In the genomic region with DNA sequence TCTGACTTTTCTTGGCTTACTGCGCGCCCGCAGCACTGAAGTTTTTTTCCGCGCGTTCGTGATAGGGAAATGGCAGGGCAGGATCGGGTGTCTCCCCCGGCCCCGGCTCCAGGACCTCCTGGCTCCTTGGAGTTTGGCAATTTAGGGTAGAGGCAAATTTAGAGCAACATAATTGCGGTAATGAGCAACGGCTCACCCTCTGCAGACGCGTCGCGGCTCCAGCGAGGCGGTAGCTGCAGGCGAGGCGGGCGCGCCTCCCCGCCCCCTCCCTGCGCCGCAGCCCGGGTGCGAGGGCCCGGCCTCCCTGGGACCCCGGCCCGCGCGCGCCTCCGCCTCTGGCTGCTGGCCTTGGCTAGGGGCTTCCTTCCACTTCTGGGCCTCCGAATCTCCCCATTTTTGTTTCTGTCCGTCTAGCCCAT, we compare ENCODE assay signal across 10 cellular contexts. TPM values are rescaled to one million over a fixed set of nuclear protein-coding genes. Genes with fewer than 3 reads are reported as not detected.
A peak's percentile ranks its signal among the peaks of the same experiment; 100 is the strongest.
DNase-seq lines count a peak whose midpoint lies in the region; ATAC-seq, FAIRE-seq and TF ChIP-seq lines count a peak whose summit lies in the region.
"Had no signal": no experiment of that assay in that cellular context is flagged by ENCODE, and none has a peak within 500 bp of the region (broad histone marks: within the 10 kb centered on the region; RNA-seq: fewer than 3 reads in every experiment).

No MANE protein-coding gene starts in this region.

- H2AK5ac ChIP-seq in IMR-90 (ENCODE audit: low read depth, low read length) (no peak overlapping the region), neuronal stem cell (ENCODE audit: low read depth, low read length) (no peak overlapping the region)

- H3K56ac ChIP-seq in IMR-90 (ENCODE audit: extremely low read depth, insufficient read depth, low read length): no peak overlapping the region

- no peak overlapping the region for H3K18ac ChIP-seq in IMR-90 (ENCODE audit: low read depth, low read length)
- H3K18ac ChIP-seq in neuronal stem cell (ENCODE audit: low read length): peak overlapping the region; percentile 68

- FAIRE-seq in endothelial cell of umbilical vein (lab: Jason Lieb, UNC): no peak

- H3K9me1 ChIP-seq in IMR-90 (ENCODE audit: insufficient read depth, low read length) (peaks cover 3% of the 10 kb centered on the region; the same call in 1 of the 2 replicates), endothelial cell of umbilical vein (replicated peaks; ENCODE audit: control insufficient read depth, extremely low read depth, insufficient read depth, low read length) (no peaks in the 10 kb centered on the region)

- H3K9me3 ChIP-seq in BE2C (no peaks in the 10 kb centered on the region), IMR-90 (ENCODE audit: control insufficient read depth, insufficient read depth, low read length) (peaks cover 3% of the 10 kb centered on the region; the same call in 1 of the 2 replicates), endothelial cell of umbilical vein (replicated peaks; ENCODE audit: control insufficient read depth, insufficient read depth, low read length) (no peaks in the 10 kb centered on the region), neuronal stem cell (replicated peaks in 1 of 2; ENCODE audit: control insufficient read depth in 2 of 2, insufficient read depth in 1 of 2, low read depth in 1 of 2, low read length in 2 of 2) (peaks cover 2 to 15% of the 10 kb centered on the region in 2 donors), MM.1S (replicated peaks; ENCODE audit: insufficient read depth, low read length) (no peaks in the 10 kb centered on the region)
- H3K9me3 ChIP-seq: SJSA1 had no signal

- H3K27me3 ChIP-seq in BE2C (peaks cover 100% of the 10 kb centered on the region), IMR-90 (ENCODE audit: control insufficient read depth, insufficient read depth, low read length) (peaks cover 65% of the 10 kb centered on the region), endothelial cell of umbilical vein (ENCODE audit: control insufficient read depth in 2 of 2, insufficient read depth in 2 of 2, low read length in 2 of 2) (peaks cover 65 to 78% of the 10 kb centered on the region in 2 experiments), neuronal stem cell (ENCODE audit: control insufficient read depth in 3 of 3, insufficient read depth in 3 of 3, low read depth in 1 of 3, low read length in 3 of 3) (peaks cover 75 to 100% (median 98%) of the 10 kb centered on the region in 3 experiments), MM.1S (replicated peaks; ENCODE audit: insufficient read depth, low read length) (peaks cover 54% of the 10 kb centered on the region)

- WGBS in IMR-90 (ENCODE audit: extremely low coverage in 2 of 2, insufficient read length in 1 of 2), 2 experiments: 8% methylated on average over 13 of the region's 36 CpGs; no CpG with 5 or more reads in 1 of the 2 experiments
- no CpG with 5 or more reads among the region's 36 CpGs for WGBS in neuronal stem cell (ENCODE audit: extremely low coverage in 2 of 2, insufficient read length in 2 of 2, insufficient replicate concordance in 1 of 2), 2 donors

- in situ Hi-C loops in IMR-90 (cut with MboI; ENCODE audit: low sequenced_read_pairs): loop anchor here (5.0 kb wide), 2 partner anchors 193 to 378 kb away; no protein-coding TSS in a partner anchor

- H3K36me3 ChIP-seq in BE2C (no peaks in the 10 kb centered on the region), IMR-90 (ENCODE audit: control insufficient read depth, insufficient read depth, low read length) (no peaks in the 10 kb centered on the region), endothelial cell of umbilical vein (ENCODE audit: control insufficient read depth in 2 of 2, extremely low read depth in 1 of 2, insufficient read depth in 2 of 2, low read length in 2 of 2) (no peaks in the 10 kb centered on the region), neuronal stem cell (replicated peaks in 1 of 2; ENCODE audit: control insufficient read depth in 2 of 2, insufficient read depth in 2 of 2, low read length in 2 of 2) (no peaks in the 10 kb centered on the region), MM.1S (replicated peaks; ENCODE audit: insufficient read depth, low read length) (no peaks in the 10 kb centered on the region)
- H3K36me3 ChIP-seq: SJSA1 had no signal

- no peaks in the 10 kb centered on the region for H3K4me1 ChIP-seq in BE2C
- no peaks in the 10 kb centered on the region for H3K4me1 ChIP-seq in IMR-90 (ENCODE audit: control insufficient read depth, insufficient read depth, low read length)
- peaks cover 9% of the 10 kb centered on the region for H3K4me1 ChIP-seq in endothelial cell of umbilical vein (ENCODE audit: control insufficient read depth, extremely low read depth, insufficient read depth, low read length)
- peaks cover 5 to 9% of the 10 kb centered on the region in 2 donors for H3K4me1 ChIP-seq in neuronal stem cell (ENCODE audit: control insufficient read depth in 2 of 2, insufficient read depth in 1 of 2, low read depth in 1 of 2, low read length in 2 of 2)
- H3K4me1 ChIP-seq in MM.1S (ENCODE audit: low read length): no peaks in the 10 kb centered on the region

- H3K4me3 ChIP-seq in BE2C (ENCODE audit: low read depth, low read length): peak overlapping the region; percentile 61
- peak overlapping the region; percentile 35 for H3K4me3 ChIP-seq in IMR-90 (ENCODE audit: insufficient read depth, low read depth, low read length)
- no peak overlapping the region for H3K4me3 ChIP-seq in endothelial cell of umbilical vein (replicated peaks in 1 of 3; ENCODE audit: insufficient read depth in 1 of 3, low read depth in 1 of 3, low read length in 3 of 3)
- H3K4me3 ChIP-seq in neuronal stem cell (ENCODE audit: low read length in 2 of 2): peak overlapping the region; percentile 43 to 70
- no peak overlapping the region for H3K4me3 ChIP-seq in MM.1S (ENCODE audit: low read length)
- H3K4me3 ChIP-seq: SJSA1 had no signal

- H3K9me2 ChIP-seq in MM.1S (replicated peaks; ENCODE audit: insufficient read depth, low read length): no peaks in the 10 kb centered on the region

- no peak for TF ChIP-seq RAD21 in IMR-90 (IDR thresholded peaks at IDR 0.05; ENCODE audit: low read length)

- H3K14ac ChIP-seq in IMR-90 (replicated peaks; ENCODE audit: low read depth, low read length): no peak overlapping the region
- H3K14ac ChIP-seq in neuronal stem cell (ENCODE audit: low read length): no peak overlapping the region

- H2BK20ac ChIP-seq in IMR-90 (ENCODE audit: low read depth, low read length): no peak overlapping the region

- H2BK120ac ChIP-seq in IMR-90 (ENCODE audit: low read depth, low read length) (no peak overlapping the region), neuronal stem cell (ENCODE audit: low read depth, low read length) (no peak overlapping the region)

- TF ChIP-seq POLR2A in IMR-90 (IDR thresholded peaks at IDR 0.05; ENCODE audit: low read depth, low read length) (no peak), endothelial cell of umbilical vein (IDR thresholded peaks at IDR 0.05; ENCODE audit: low read depth, low read length) (no peak), GM18505 (IDR thresholded peaks at IDR 0.05; ENCODE audit: borderline replicate concordance, extremely low read depth, insufficient read depth, insufficient read length) (no peak)

- H3K79me2 ChIP-seq in endothelial cell of umbilical vein (ENCODE audit: control insufficient read depth, insufficient read depth, low read length) (no peaks in the 10 kb centered on the region), MM.1S (ENCODE audit: low read length) (no peaks in the 10 kb centered on the region)

- no peak overlapping the region; the same call in 1 of the 2 replicates for H4K5ac ChIP-seq in IMR-90 (ENCODE audit: low read depth, low read length)

- H2BK15ac ChIP-seq in IMR-90 (ENCODE audit: low read depth, low read length) (no peak overlapping the region), neuronal stem cell (ENCODE audit: low read length) (no peak overlapping the region)

- no peak overlapping the region for H3K4ac ChIP-seq in IMR-90 (ENCODE audit: low read depth, low read length)
- H3K4ac ChIP-seq in neuronal stem cell (ENCODE audit: low read length): no peak overlapping the region

- intact Hi-C loops in IMR-90 (cut with micrococcal nuclease): no loop called here
- intact Hi-C loops in endothelial cell of umbilical vein (cut with micrococcal nuclease): loop anchor here (10.0 kb wide), 1 partner anchor 201 kb away; no protein-coding TSS in a partner anchor

- H4K91ac ChIP-seq in IMR-90 (ENCODE audit: insufficient read depth, low read depth, low read length) (no peak overlapping the region), neuronal stem cell (ENCODE audit: low read depth, low read length, poor library complexity) (no peak overlapping the region)

- BruUV-seq in IMR-90 (replicated peaks; lab: Mats Ljungman, UMichigan) (no TSS peak), endothelial cell of umbilical vein (replicated peaks; lab: Mats Ljungman, UMichigan) (no TSS peak)

- H3F3A ChIP-seq in MM.1S (ENCODE audit: insufficient read depth, low read length): no peaks in the 10 kb centered on the region

- H2AK9ac ChIP-seq in IMR-90 (replicated peaks; ENCODE audit: low read depth, low read length, poor library complexity): no peak overlapping the region

- ATAC-seq in IMR-90 (ENCODE audit: low read depth) (no peak), GM21576 (IDR thresholded peaks at IDR 0.05; ENCODE audit: unreplicated experiment) (no peak), GM18505 (IDR thresholded peaks at IDR 0.05; ENCODE audit: unreplicated experiment) (no peak), GM19395 (IDR thresholded peaks at IDR 0.05; ENCODE audit: unreplicated experiment) (no peak)

- no peak for TF ChIP-seq CTCF in BE2C (IDR thresholded peaks at IDR 0.05; ENCODE audit: low read depth, low read length)
- TF ChIP-seq CTCF in IMR-90 (conservative IDR thresholded peaks at IDR 0.05; ENCODE audit: low read depth, low read length): no peak
- no peak for TF ChIP-seq CTCF in endothelial cell of umbilical vein (IDR thresholded peaks at IDR 0.05; ENCODE audit: extremely low read depth in 1 of 2, insufficient read depth in 1 of 2, low read depth in 1 of 2, low read length in 2 of 2)
- TF ChIP-seq CTCF in MM.1S (IDR thresholded peaks at IDR 0.05; ENCODE audit: low read length): no peak

- peaks cover 0 to 7% of the 10 kb centered on the region in 2 experiments; a peak in 1 of 4 replicates for H3K79me1 ChIP-seq in IMR-90 (ENCODE audit: low read depth in 1 of 2, low read length in 2 of 2)
- H3K79me1 ChIP-seq in neuronal stem cell (ENCODE audit: low read depth, low read length): no peaks in the 10 kb centered on the region

- POLR2A ChIA-PET in IMR-90 (lab: Charles Lee; ENCODE audit: unreplicated experiment) (no interaction called here), endothelial cell of umbilical vein (lab: Charles Lee) (no interaction called here)

- H3K27ac ChIP-seq in IMR-90 (ENCODE audit: insufficient read depth, low read length) (no peak overlapping the region), endothelial cell of umbilical vein (ENCODE audit: insufficient read depth, low read depth, low read length) (no peak overlapping the region), neuronal stem cell (replicated peaks; ENCODE audit: low read length) (no peak overlapping the region), MM.1S (ENCODE audit: low read length) (no peak overlapping the region)
- H3K27ac ChIP-seq: SJSA1 had no signal

- H4K8ac ChIP-seq in IMR-90 (ENCODE audit: low read depth in 2 of 2, low read length in 2 of 2) (no peak overlapping the region), neuronal stem cell (ENCODE audit: low read depth, low read length) (no peak overlapping the region)

- no peak overlapping the region for H3K9ac ChIP-seq in IMR-90 (ENCODE audit: low read depth, low read length)
- H3K9ac ChIP-seq in endothelial cell of umbilical vein (replicated peaks; ENCODE audit: extremely low read depth, insufficient read depth, low read length): no peak overlapping the region
- H3K9ac ChIP-seq in neuronal stem cell (ENCODE audit: low read depth, low read length, poor library complexity): no peak overlapping the region
- no peak overlapping the region for H3K9ac ChIP-seq in MM.1S (ENCODE audit: low read length)

- H2AFZ ChIP-seq in IMR-90 (replicated peaks; ENCODE audit: low read length, poor library complexity) (peak overlapping the region; percentile 80), endothelial cell of umbilical vein (ENCODE audit: low read depth, low read length) (no peak overlapping the region), neuronal stem cell (ENCODE audit: low read length) (peak overlapping the region; percentile 94), MM.1S (ENCODE audit: low read length) (no peak overlapping the region)

- peak overlapping the region; percentile 34 for H2BK12ac ChIP-seq in neuronal stem cell (ENCODE audit: low read length)

- H3K23ac ChIP-seq in IMR-90 (ENCODE audit: low read depth, low read length): 0 out of 2 replicates have a peak overlapping the region, but pooled peaks have one; percentile 66
- no peak overlapping the region for H3K23ac ChIP-seq in neuronal stem cell (ENCODE audit: low read depth, low read length, poor library complexity)

- H3K4me2 ChIP-seq in IMR-90 (ENCODE audit: low read depth, low read length): peak overlapping the region; percentile 67
- no peak overlapping the region for H3K4me2 ChIP-seq in endothelial cell of umbilical vein (ENCODE audit: insufficient read depth, low read length)
- peak overlapping the region; percentile 58 for H3K4me2 ChIP-seq in neuronal stem cell (ENCODE audit: insufficient read depth, low read length, poor library complexity, severe bottlenecking)
- no peak overlapping the region for H3K4me2 ChIP-seq in MM.1S (ENCODE audit: low read depth, low read length)

- H4K20me1 ChIP-seq in IMR-90 (ENCODE audit: insufficient read depth, low read length) (peaks cover 4% of the 10 kb centered on the region; the same call in 1 of the 2 replicates), endothelial cell of umbilical vein (replicated peaks; ENCODE audit: control insufficient read depth, extremely low read depth, insufficient read depth, low read length) (no peaks in the 10 kb centered on the region), MM.1S (ENCODE audit: insufficient read depth, low read length) (no peaks in the 10 kb centered on the region)

- DNase-seq in BE2C: no peak
- no peak for DNase-seq in IMR-90
- DNase-seq in endothelial cell of umbilical vein (ENCODE audit: low read depth, low spot score): no peak
- DNase-seq in neuronal stem cell (ENCODE audit: low spot score): no peak
- DNase-seq in MM.1S: no peak
- DNase-seq: activated naive CD4-positive, alpha-beta T cell treated with anti-CD3 and anti-CD28 coated beads, Interleukin-2, amount 50 U/mL, for 16 hours had no signal

- dilution Hi-C loops in IMR-90 (cut with HindIII; ENCODE audit: low sequenced_read_pairs, unreplicated experiment): no loop called here
- dilution Hi-C loops in endothelial cell of umbilical vein (cut with MboI; ENCODE audit: extremely low pct_ligation_motif_present, low sequenced_read_pairs): no loop called here

- H2BK5ac ChIP-seq in IMR-90 (ENCODE audit: low read depth, low read length, poor library complexity, severe bottlenecking): no peak overlapping the region
- H2BK5ac ChIP-seq in neuronal stem cell (ENCODE audit: low read length): no peak overlapping the region

- CTCF ChIA-PET in IMR-90 (lab: Yijun Ruan, JAX) (no interaction called here), endothelial cell of umbilical vein (lab: Charles Lee) (no interaction called here)

RNA-seq across cellular contexts. Expression of gene MSX1, which starts 6.2 kb away (rescaled TPM):
- polyA plus RNA-seq in BE2C (2012; ENCODE audit: insufficient read depth, insufficient read length, low read depth): 4.3 TPM
- 1.1 TPM in 2 replicates for total RNA-seq in IMR-90 (2012; rRNA removed)
- polyA plus RNA-seq in IMR-90 (2012; rRNA removed): 3.9 and 6.0 TPM in 2 replicates
- 4.7 and 6.7 TPM in 2 replicates for polyA plus RNA-seq in IMR-90 (2012; cell fraction: cytosol; rRNA removed)
- 2.9 and 5.9 TPM in 2 replicates for polyA plus RNA-seq in IMR-90 (2012; cell fraction: nucleus; rRNA removed; ENCODE audit: low replicate concordance)
- 4.1 and 5.0 TPM in 2 replicates for total RNA-seq in endothelial cell of umbilical vein
- 6.2 and 9.2 TPM in 2 replicates for polyA plus RNA-seq in endothelial cell of umbilical vein
- 3.2 and 4.6 TPM in 2 replicates for polyA plus RNA-seq in endothelial cell of umbilical vein (2011; cell fraction: cytosol; rRNA removed)
- polyA plus RNA-seq in endothelial cell of umbilical vein (2011; cell fraction: nucleus; rRNA removed): 2.6 and 3.4 TPM in 2 replicates
- polyA plus RNA-seq in endothelial cell of umbilical vein (2012): 0.63 and 0.66 TPM in 2 replicates
- 0.70 TPM in 2 replicates for polyA minus RNA-seq in endothelial cell of umbilical vein
- 2.7 TPM for polyA minus RNA-seq in endothelial cell of umbilical vein (2011; cell fraction: cytosol; rRNA and poly(A)+ RNA removed)
- 0.67 and 1.0 TPM in 2 replicates for polyA minus RNA-seq in endothelial cell of umbilical vein (2011; cell fraction: nucleus; rRNA and poly(A)+ RNA removed)
- 1.6 TPM for polyA plus RNA-seq in neuronal stem cell (2013, experiment 1 of 2)
- 1.8 TPM for polyA plus RNA-seq in neuronal stem cell (2013, experiment 2 of 2)

Comparison
In these comparisons a context has a peak if more than half of its experiments do, and no peak if none do; other contexts are left out.
1. H3K4me3 ChIP-seq: peak in BE2C (single experiment), IMR-90 (single experiment) and neuronal stem cell (2 of 2); none in endothelial cell of umbilical vein (0 of 3) and MM.1S (single experiment).
2. H2AFZ ChIP-seq: peak in IMR-90 (single experiment) and neuronal stem cell (single experiment); none in endothelial cell of umbilical vein (single experiment) and MM.1S (single experiment).
3. H3K4me2 ChIP-seq: peak in IMR-90 (single experiment) and neuronal stem cell (single experiment); none in endothelial cell of umbilical vein (single experiment) and MM.1S (single experiment).